Comparison of ENCODE assay signal across 24 cellular contexts in genomic region chr13:43522788-43523187, GRCh38.
DNase-seq lines count a peak whose midpoint lies in the region; ATAC-seq and TF ChIP-seq lines count a peak whose summit lies in the region.
"Had no signal": no experiment of that assay in that cellular context is flagged by ENCODE, and none has a peak within 500 bp of the region (broad histone marks: within the 10 kb centered on the region; RNA-seq: fewer than 3 reads in every experiment).

No MANE protein-coding gene starts in this region.

- H3K4me3 ChIP-seq in adipocyte (ENCODE audit: low read length) (no peak overlapping the region), fibroblast of pulmonary artery (replicated peaks; ENCODE audit: low read depth, low read length) (no peak overlapping the region), right lobe of liver (no peak overlapping the region)
- H3K4me3 ChIP-seq: BLaER1, cardiac muscle cell, pancreas, stomach, upper lobe of left lung had no signal

- H3K36me3 ChIP-seq in adipocyte (ENCODE audit: control insufficient read depth, insufficient read depth, low read length, severe bottlenecking) (no peaks in the 10 kb centered on the region), right lobe of liver (no peaks in the 10 kb centered on the region)
- H3K36me3 ChIP-seq: BLaER1, cardiac muscle cell, pancreas, stomach, upper lobe of left lung had no signal

- no peaks in the 10 kb centered on the region for H3K9me3 ChIP-seq in adipocyte (ENCODE audit: control insufficient read depth, low read length)
- H3K9me3 ChIP-seq in right lobe of liver: no peaks in the 10 kb centered on the region
- H3K9me3 ChIP-seq: BLaER1, pancreas, stomach, upper lobe of left lung had no signal

- no peak for TF ChIP-seq CTCF in fibroblast of pulmonary artery (IDR thresholded peaks at IDR 0.05; ENCODE audit: low read length, missing control alignments)
- TF ChIP-seq CTCF in right lobe of liver (IDR thresholded peaks at IDR 0.05): no peak

- no peaks in the 10 kb centered on the region for H3K27me3 ChIP-seq in adipocyte (replicated peaks; ENCODE audit: control insufficient read depth, insufficient read depth, low read length)
- H3K27me3 ChIP-seq in right lobe of liver: no peaks in the 10 kb centered on the region
- H3K27me3 ChIP-seq: BLaER1, cardiac muscle cell, pancreas, stomach, upper lobe of left lung had no signal

- ATAC-seq in GM18861 (IDR thresholded peaks at IDR 0.05; ENCODE audit: unreplicated experiment) (no peak), right lobe of liver (no peak), HG03196 (IDR thresholded peaks at IDR 0.05; ENCODE audit: unreplicated experiment) (no peak)
- ATAC-seq: left colon, natural killer cell, pancreas, T-helper 17 cell had no signal

- DNase-seq in GM04504 (ENCODE audit: low read depth) (peak; percentile 42), adipocyte (ENCODE audit: low read depth) (peak; percentile 38), fibroblast of pulmonary artery (ENCODE audit: low read depth) (peak; percentile 26), right lobe of liver (no peak)
- DNase-seq in activated naive CD4-positive, alpha-beta T cell (lab: John Stamatoyannopoulos, UW): no peak
- DNase-seq: activated CD4-positive, alpha-beta T cell treated with anti-CD3 and anti-CD28 coated beads, Interleukin-2, amount 10 ng/mL, durations not matched to agents 7 days and 5 days; activated naive CD8-positive, alpha-beta T cell treated with anti-CD3 and anti-CD28 coated beads, Interleukin-2, amount 10 ng/mL, durations not matched to agents 7 days and 5 days; left colon; mesendoderm; MM.1S; natural killer cell; NCI-H187; NCI-H2227 treated with DMSO at 0.1 percent for 48 hours; NCI-H82; pancreas; stimulated activated CD4-positive, alpha-beta T cell treated with anti-CD3 and anti-CD28 coated beads, Interleukin-4, amount 100 ng/mL, for 24 hours; stomach; T-helper 17 cell; upper lobe of left lung had no signal

- H3K4me1 ChIP-seq in adipocyte (ENCODE audit: control insufficient read depth, insufficient read depth, low read length) (peaks cover 11% of the 10 kb centered on the region), right lobe of liver (no peaks in the 10 kb centered on the region)
- H3K4me1 ChIP-seq: BLaER1, pancreas, stomach, upper lobe of left lung had no signal

- no peak overlapping the region for H3K9ac ChIP-seq in adipocyte (ENCODE audit: low read length)
- H3K9ac ChIP-seq: BLaER1 had no signal

- H3K27ac ChIP-seq in right lobe of liver: no peak overlapping the region
- H3K27ac ChIP-seq: BLaER1, cardiac muscle cell, HL-60, pancreas, stomach, upper lobe of left lung had no signal

- no peak for TF ChIP-seq POLR2A in right lobe of liver (IDR thresholded peaks at IDR 0.05)

- intact Hi-C loops in right lobe of liver (cut with DNase I): no loop called here

Comparison
In these comparisons a context has a peak if more than half of its experiments do, and no peak if none do; other contexts are left out.
1. DNase-seq: peak in GM04504 (single experiment), adipocyte (single experiment) and fibroblast of pulmonary artery (single experiment); none in right lobe of liver (0 of 3) and activated naive CD4-positive, alpha-beta T cell (0 of 4).